ENCODE assay signal across 15 cellular contexts in the genomic region with DNA sequence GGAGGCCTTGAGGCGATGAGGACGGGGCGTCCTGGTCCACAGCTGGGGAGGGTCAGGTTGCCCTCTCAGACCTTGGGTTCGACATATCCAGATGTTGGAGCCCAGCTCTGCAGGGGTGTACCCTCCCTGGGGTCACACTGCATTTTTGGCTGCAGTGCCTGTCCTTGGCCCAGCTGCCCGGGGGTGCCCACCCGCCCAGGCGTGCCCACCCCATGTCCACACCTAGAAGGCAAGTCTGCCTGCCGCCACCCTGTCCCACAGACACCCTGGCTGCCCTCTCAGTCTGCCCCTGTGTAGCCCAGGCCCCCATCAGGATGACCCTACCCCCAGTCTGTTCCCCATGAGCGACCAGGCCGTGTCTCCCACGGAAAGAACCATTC. TPM values are rescaled to one million over a fixed set of nuclear protein-coding genes. Genes with fewer than 3 reads are reported as not detected.
DNase-seq lines count a peak whose midpoint lies in the region; ATAC-seq and TF ChIP-seq lines count a peak whose summit lies in the region.
"Had no signal": no experiment of that assay in that cellular context is flagged by ENCODE, and none has a peak within 500 bp of the region (broad histone marks: within the 10 kb centered on the region; RNA-seq: fewer than 3 reads in every experiment).

No MANE protein-coding gene starts in this region.

- H3K9ac ChIP-seq in IMR-90 (ENCODE audit: low read depth, low read length) = no peak overlapping the region

- H2AFZ ChIP-seq in IMR-90 (replicated peaks; ENCODE audit: low read length, poor library complexity) = no peak overlapping the region

- ATAC-seq in activated T-cell treated with anti-CD3 and anti-CD28 coated beads, Interleukin-2, amount 50 U/mL, for 72 hours (replicated peaks in 1 of 2) = no peak
- ATAC-seq in IMR-90 (ENCODE audit: low read depth) = no peak
- no peak for ATAC-seq in central memory CD8-positive, alpha-beta T cell (replicated peaks; ENCODE audit: extremely low read depth, poor library complexity, severe bottlenecking)
- no peak for ATAC-seq in HG02870 (IDR thresholded peaks at IDR 0.05; ENCODE audit: unreplicated experiment)
- ATAC-seq: gastroesophageal sphincter had no signal

- no peak overlapping the region for H4K5ac ChIP-seq in IMR-90 (ENCODE audit: low read depth, low read length)

- no peaks in the 10 kb centered on the region for H4K20me1 ChIP-seq in IMR-90 (ENCODE audit: insufficient read depth, low read length)

- peaks cover 2 to 3% of the 10 kb centered on the region in 2 donors for H3K36me3 Mint-ChIP-seq in activated T-cell treated with anti-CD3 and anti-CD28 coated beads, Interleukin-2, amount 50 U/mL, for 72 hours (ENCODE audit: insufficient read depth in 2 of 2)
- peaks cover 17% of the 10 kb centered on the region for H3K36me3 Mint-ChIP-seq in central memory CD8-positive, alpha-beta T cell (ENCODE audit: insufficient read depth)

- H2AK9ac ChIP-seq in IMR-90 (replicated peaks; ENCODE audit: low read depth, low read length, poor library complexity) = peak overlapping the region; percentile 61

- H3K14ac ChIP-seq in IMR-90 (replicated peaks; ENCODE audit: low read depth, low read length) = no peak overlapping the region

- no peak overlapping the region for H3K4ac ChIP-seq in IMR-90 (ENCODE audit: low read depth, low read length)

- H3K36me3 ChIP-seq in IMR-90 (ENCODE audit: control insufficient read depth, insufficient read depth, low read length) (no peaks in the 10 kb centered on the region), spleen (peaks cover 0 to 36% (median 0%) of the 10 kb centered on the region in 6 donors)
- H3K36me3 ChIP-seq: gastroesophageal sphincter had no signal

- H3K27me3 ChIP-seq in IMR-90 (ENCODE audit: control insufficient read depth, insufficient read depth, low read length) = peaks cover 33% of the 10 kb centered on the region
- H3K27me3 ChIP-seq in spleen (replicated peaks in 1 of 7) = no peaks in the 10 kb centered on the region
- H3K27me3 ChIP-seq: gastroesophageal sphincter had no signal

- H3K27ac ChIP-seq in IMR-90 (ENCODE audit: insufficient read depth, low read length) = no peak overlapping the region
- H3K27ac ChIP-seq in spleen = peak overlapping the region in 2 of 8 donors; percentile 91 to 94
- H3K27ac ChIP-seq: gastroesophageal sphincter had no signal

- H3K9me1 ChIP-seq in IMR-90 (ENCODE audit: insufficient read depth, low read length) = no peaks in the 10 kb centered on the region

- H4K91ac ChIP-seq in IMR-90 (ENCODE audit: insufficient read depth, low read depth, low read length) = no peak overlapping the region

- H4K8ac ChIP-seq in IMR-90 (ENCODE audit: low read depth in 2 of 2, low read length in 2 of 2) = no peak overlapping the region

- in situ Hi-C loops in IMR-90 (cut with MboI; ENCODE audit: low sequenced_read_pairs) = no loop called here

- TF ChIP-seq POLR2A in IMR-90 (IDR thresholded peaks at IDR 0.05; ENCODE audit: low read depth, low read length) = no peak
- no peak for TF ChIP-seq POLR2A in spleen (IDR thresholded peaks at IDR 0.05)

- BruUV-seq in IMR-90 (replicated peaks; lab: Mats Ljungman, UMichigan) = no TSS peak

- no peak for TF ChIP-seq CTCF in IMR-90 (conservative IDR thresholded peaks at IDR 0.05; ENCODE audit: low read depth, low read length)
- TF ChIP-seq CTCF in spleen (IDR thresholded peaks at IDR 0.05 in 8 of 11, conservative IDR thresholded peaks at IDR 0.05 in 3 of 11) = no peak

- no peak overlapping the region for H2AK5ac ChIP-seq in IMR-90 (ENCODE audit: low read depth, low read length)

- dilution Hi-C loops in IMR-90 (cut with HindIII; ENCODE audit: low sequenced_read_pairs, unreplicated experiment) = no loop called here

- no peak overlapping the region for H2BK120ac ChIP-seq in IMR-90 (ENCODE audit: low read depth, low read length)

- H3K27ac Mint-ChIP-seq in activated T-cell treated with anti-CD3 and anti-CD28 coated beads, Interleukin-2, amount 50 U/mL, for 72 hours = no peak overlapping the region
- peak overlapping the region; percentile 17 for H3K27ac Mint-ChIP-seq in central memory CD8-positive, alpha-beta T cell (ENCODE audit: low read depth)
- H3K27ac Mint-ChIP-seq: H9 had no signal

- no peak for DNase-seq in activated T-cell treated with anti-CD3 and anti-CD28 coated beads, Interleukin-2, amount 50 U/mL, for 72 hours
- no peak for DNase-seq in activated T-cell treated with anti-CD3 and anti-CD28 coated beads, Interleukin-2, amount 50 U/mL, for 48 hours
- no peak for DNase-seq in IMR-90
- DNase-seq in central memory CD8-positive, alpha-beta T cell (ENCODE audit: low spot score in 2 of 2) = no peak
- DNase-seq in spleen = peak; percentile 79
- no peak for DNase-seq in CD1c-positive myeloid dendritic cell (ENCODE audit: extremely low spot score)
- DNase-seq in mucosa of gallbladder (ENCODE audit: low spot score) = no peak
- DNase-seq: cortex of kidney, H9 had no signal

- H3K56ac ChIP-seq in IMR-90 (ENCODE audit: extremely low read depth, insufficient read depth, low read length) = no peak overlapping the region

- H3K4me3 ChIP-seq in IMR-90 (ENCODE audit: insufficient read depth, low read depth, low read length) (no peak overlapping the region), spleen (peak overlapping the region in 1 of 8 donors; percentile 71)
- H3K4me3 ChIP-seq: gastroesophageal sphincter had no signal

- H3K9me3 ChIP-seq in IMR-90 (ENCODE audit: control insufficient read depth, insufficient read depth, low read length) (no peaks in the 10 kb centered on the region), spleen (no peaks in the 10 kb centered on the region)
- H3K9me3 ChIP-seq: gastroesophageal sphincter had no signal

- no peak overlapping the region for H3K18ac ChIP-seq in IMR-90 (ENCODE audit: low read depth, low read length)

- no peaks in the 10 kb centered on the region for H3K27me3 Mint-ChIP-seq in activated T-cell treated with anti-CD3 and anti-CD28 coated beads, Interleukin-2, amount 50 U/mL, for 72 hours (ENCODE audit: low read depth)
- H3K27me3 Mint-ChIP-seq in central memory CD8-positive, alpha-beta T cell = no peaks in the 10 kb centered on the region

- TF ChIP-seq RAD21 in IMR-90 (IDR thresholded peaks at IDR 0.05; ENCODE audit: low read length) = no peak

- H3K23ac ChIP-seq in IMR-90 (ENCODE audit: low read depth, low read length) = no peak overlapping the region

- no peak overlapping the region for H2BK5ac ChIP-seq in IMR-90 (ENCODE audit: low read depth, low read length, poor library complexity, severe bottlenecking)

- no peak overlapping the region for H3K4me2 ChIP-seq in IMR-90 (ENCODE audit: low read depth, low read length)

- intact Hi-C loops in IMR-90 (cut with micrococcal nuclease) = no loop called here
- intact Hi-C loops in spleen (cut with DNase I; ENCODE audit: low total_unique reads) = no loop called here

- H3K79me1 ChIP-seq in IMR-90 (ENCODE audit: low read depth in 1 of 2, low read length in 2 of 2) = no peaks in the 10 kb centered on the region

- no peaks in the 10 kb centered on the region for H3K9me3 Mint-ChIP-seq in activated T-cell treated with anti-CD3 and anti-CD28 coated beads, Interleukin-2, amount 50 U/mL, for 72 hours
- no peaks in the 10 kb centered on the region for H3K9me3 Mint-ChIP-seq in central memory CD8-positive, alpha-beta T cell
- H3K9me3 Mint-ChIP-seq: H9 had no signal

- H3K4me1 Mint-ChIP-seq in activated T-cell treated with anti-CD3 and anti-CD28 coated beads, Interleukin-2, amount 50 U/mL, for 72 hours (ENCODE audit: low read depth) = peaks cover 35% of the 10 kb centered on the region
- peaks cover 32% of the 10 kb centered on the region for H3K4me1 Mint-ChIP-seq in central memory CD8-positive, alpha-beta T cell
- H3K4me1 Mint-ChIP-seq: H9 had no signal

- no peak overlapping the region for H2BK20ac ChIP-seq in IMR-90 (ENCODE audit: low read depth, low read length)

- no CpG with 5 or more reads among the region's 11 CpGs for WGBS in IMR-90 (ENCODE audit: extremely low coverage in 2 of 2, insufficient read length in 1 of 2), 2 experiments
- WGBS in spleen, 5 donors = 83 to 93% (median 86%) methylated on average over 6 to 11 of the region's 11 CpGs

- POLR2A ChIA-PET in IMR-90 (lab: Charles Lee; ENCODE audit: unreplicated experiment) = no interaction called here

- no peak overlapping the region for H2BK15ac ChIP-seq in IMR-90 (ENCODE audit: low read depth, low read length)

- peak overlapping the region; percentile 93 to 99 for H3K4me3 Mint-ChIP-seq in activated T-cell treated with anti-CD3 and anti-CD28 coated beads, Interleukin-2, amount 50 U/mL, for 72 hours
- H3K4me3 Mint-ChIP-seq in central memory CD8-positive, alpha-beta T cell = peak overlapping the region; percentile 99
- H3K4me3 Mint-ChIP-seq: H9 had no signal

- H3K4me1 ChIP-seq in IMR-90 (ENCODE audit: control insufficient read depth, insufficient read depth, low read length) = no peaks in the 10 kb centered on the region
- peaks cover 38 to 91% (median 70%) of the 10 kb centered on the region in 6 donors for H3K4me1 ChIP-seq in spleen
- H3K4me1 ChIP-seq: gastroesophageal sphincter had no signal

- CTCF ChIA-PET in IMR-90 (lab: Yijun Ruan, JAX) = no interaction called here

RNA-seq across cellular contexts. Expression of a gene that starts 3.0 kb away (rescaled TPM):
- total RNA-seq in activated T-cell treated with anti-CD3 and anti-CD28 coated beads, Interleukin-2, amount 50 U/mL, for 72 hours = 100 to 1,000 TPM; 301 to 312 TPM
- total RNA-seq in IMR-90 (2012; rRNA removed) (not detected in 2 replicates), spleen (100 to 1,000 TPM; 227 to 422 (median 358) TPM), mucosa of gallbladder (43.1 TPM)
- polyA plus RNA-seq in IMR-90 (2012; rRNA removed) (0.11 TPM in 1 of 2 replicates, not detected in the other), spleen (100 to 1,000 TPM; 136 to 350 (median 148) TPM)
- 0.04 and 0.13 TPM in 2 replicates for polyA plus RNA-seq in IMR-90 (2012; cell fraction: cytosol; rRNA removed)
- polyA plus RNA-seq in IMR-90 (2012; cell fraction: nucleus; rRNA removed; ENCODE audit: low replicate concordance) = 0.48 TPM in 1 of 2 replicates, not detected in the other
- total RNA-seq: epithelial cell of proximal tubule, H9, SK-MEL-5 had no signal

RNA-seq across cellular contexts. Expression of a gene that starts 17.1 kb away (rescaled TPM):
- total RNA-seq in activated T-cell treated with anti-CD3 and anti-CD28 coated beads, Interleukin-2, amount 50 U/mL, for 72 hours = 1 to 10 TPM; 1.2 TPM
- total RNA-seq in IMR-90 (2012; rRNA removed) (not detected in 2 replicates), spleen (1 to 10 TPM; 2.3 to 8.6 (median 5.2) TPM), mucosa of gallbladder (73.7 TPM)
- polyA plus RNA-seq in IMR-90 (2012; rRNA removed) (not detected in 2 replicates), spleen (10 to 100 TPM in 2 of 3 donors, 1 to 10 TPM in 1; 7.3 to 21.8 (median 13.0) TPM)
- not detected in 2 replicates for polyA plus RNA-seq in IMR-90 (2012; cell fraction: cytosol; rRNA removed)
- 0.25 TPM in 1 of 2 replicates, not detected in the other for polyA plus RNA-seq in IMR-90 (2012; cell fraction: nucleus; rRNA removed; ENCODE audit: low replicate concordance)
- total RNA-seq: epithelial cell of proximal tubule, G401, H9, SK-MEL-5 had no signal

RNA-seq across cellular contexts. Expression of a gene that starts 21.1 kb away (rescaled TPM):
- total RNA-seq in activated T-cell treated with anti-CD3 and anti-CD28 coated beads, Interleukin-2, amount 50 U/mL, for 72 hours = not detected
- total RNA-seq in IMR-90 (2012; rRNA removed) (not detected in 2 replicates), spleen (not detected), mucosa of gallbladder (218 TPM)
- polyA plus RNA-seq in IMR-90 (2012; rRNA removed) (not detected in 2 replicates), spleen (under 1 TPM in 1 of 3 donors, not detected in 2; 0.83 TPM)
- not detected in 2 replicates for polyA plus RNA-seq in IMR-90 (2012; cell fraction: cytosol; rRNA removed)
- polyA plus RNA-seq in IMR-90 (2012; cell fraction: nucleus; rRNA removed; ENCODE audit: low replicate concordance) = 0.32 TPM in 1 of 2 replicates, not detected in the other
- total RNA-seq: G401, H9, SK-MEL-5 had no signal

RNA-seq across cellular contexts. Expression of a gene that starts 35.8 kb away (rescaled TPM):
- not detected for total RNA-seq in activated T-cell treated with anti-CD3 and anti-CD28 coated beads, Interleukin-2, amount 50 U/mL, for 72 hours
- not detected in 2 replicates for total RNA-seq in IMR-90 (2012; rRNA removed)
- not detected in 2 replicates for polyA plus RNA-seq in IMR-90 (2012; rRNA removed)
- polyA plus RNA-seq in IMR-90 (2012; cell fraction: cytosol; rRNA removed) = not detected in 2 replicates
- polyA plus RNA-seq in IMR-90 (2012; cell fraction: nucleus; rRNA removed; ENCODE audit: low replicate concordance) = not detected in 2 replicates
- total RNA-seq in spleen = not detected
- polyA plus RNA-seq in spleen = under 1 TPM; 0.03 to 0.64 (median 0.20) TPM
- total RNA-seq in mucosa of gallbladder = not detected
- total RNA-seq: epithelial cell of proximal tubule, G401, gastroesophageal sphincter, H9, liver, SK-MEL-5 had no signal
- polyA plus RNA-seq: liver had no signal

Comparison
In these comparisons a context has a peak if more than half of its experiments do, and no peak if none do; other contexts are left out.
1. RNA of a gene that starts 3.0 kb away (total RNA-seq): 227 to 422 TPM in spleen, 301 to 312 TPM in activated T-cell treated with anti-CD3 and anti-CD28 coated beads, Interleukin-2, amount 50 U/mL, for 72 hours and 43.1 TPM in mucosa of gallbladder (single experiment); not detected in IMR-90; every median in the first group is over 10 times any median in the second.
2. RNA of a gene that starts 21.1 kb away (total RNA-seq): 218 TPM in mucosa of gallbladder (single experiment); not detected in spleen, not detected in activated T-cell treated with anti-CD3 and anti-CD28 coated beads, Interleukin-2, amount 50 U/mL, for 72 hours and not detected in IMR-90; every median in the first group is over 100 times any median in the second.